31 cellular contexts compared by ENCODE assay signal in genomic region chr6:38684244-38684643, GRCh38. TPM values are rescaled to one million over a fixed set of nuclear protein-coding genes. Genes with fewer than 3 reads are reported as not detected.
"Had no signal": no experiment of that assay in that cellular context is flagged by ENCODE, and none has a peak within 500 bp of the region (broad histone marks: within the 10 kb centered on the region; RNA-seq: fewer than 3 reads in every experiment).

No MANE protein-coding gene starts in this region.

- H3K27me3 ChIP-seq: dorsolateral prefrontal cortex, esophagus squamous epithelium, gastrocnemius medialis, heart right ventricle, left lung had no signal

- H3K4me3 Mint-ChIP-seq: effector memory CD8-positive, alpha-beta T cell; endodermal cell; mesothelial cell of epicardium; naive B cell had no signal

- H3K4me3 ChIP-seq: coronary artery, dorsolateral prefrontal cortex, esophagus squamous epithelium, gastrocnemius medialis, heart right ventricle, left lung, lower lobe of right lung, mucosa of descending colon had no signal

- H3K9me3 ChIP-seq: esophagus squamous epithelium, gastrocnemius medialis, heart right ventricle, left lung, lower lobe of right lung, mucosa of descending colon had no signal

- FAIRE-seq: endometrium, islet of Langerhans, keratinocyte had no signal

- ATAC-seq: effector memory CD8-positive, alpha-beta T cell; esophagus mucosa; gastrocnemius medialis; left cardiac atrium; left lung; left ventricle myocardium superior; lower lobe of right lung; mucosa of descending colon had no signal

- DNase-seq: dermis blood vessel endothelial cell; dorsolateral prefrontal cortex; effector CD4-positive, alpha-beta T cell; effector memory CD8-positive, alpha-beta T cell; endodermal cell; erythroblast; esophagus squamous epithelium; foreskin fibroblast; foreskin melanocyte; gastrocnemius medialis; glutamatergic neuron; head of caudate nucleus; heart right ventricle; hippocampal formation; left cardiac atrium; left lung; left ventricle myocardium superior; lower lobe of right lung; mesenchymal stem cell; mucosa of descending colon; naive B cell had no signal

- H3K27ac Mint-ChIP-seq: endodermal cell, mesothelial cell of epicardium had no signal

- H3K27ac ChIP-seq: coronary artery, epithelial cell of prostate, esophagus squamous epithelium, gastrocnemius medialis, heart right ventricle, left lung, lower lobe of right lung had no signal

- H3K9me3 Mint-ChIP-seq: effector memory CD8-positive, alpha-beta T cell; endodermal cell; mesothelial cell of epicardium; naive B cell had no signal

- H3K4me1 Mint-ChIP-seq: mesothelial cell of epicardium had no signal

- H3K27me3 Mint-ChIP-seq: effector memory CD8-positive, alpha-beta T cell; naive B cell had no signal

RNA-seq across cellular contexts. Expression of gene DNAH8, which starts 30.9 kb away (rescaled TPM):
- total RNA-seq: endodermal cell, gastrocnemius medialis, kidney epithelial cell, left cardiac atrium, left ventricle myocardium superior, lung microvascular endothelial cell, mesenteric fat pad had no signal
- polyA plus RNA-seq: heart right ventricle had no signal
